In genomic region chr15:99503411-99503810, GRCh38 we compare ENCODE assay signal across 29 cellular contexts.
DNase-seq lines count a peak whose midpoint lies in the region; ATAC-seq and TF ChIP-seq lines count a peak whose summit lies in the region.
"Had no signal": no experiment of that assay in that cellular context is flagged by ENCODE, and none has a peak within 500 bp of the region (broad histone marks: within the 10 kb centered on the region; RNA-seq: fewer than 3 reads in every experiment).

No MANE protein-coding gene starts in this region.

- H3K9me3 ChIP-seq in DOHH2 (ENCODE audit: control insufficient read depth, insufficient read depth, low read length) (no peaks in the 10 kb centered on the region), adrenal gland (replicated peaks in 1 of 3) (no peaks in the 10 kb centered on the region)
- H3K9me3 ChIP-seq: lower lobe of right lung, pancreas, thoracic aorta had no signal

- H3K4me1 Mint-ChIP-seq in activated T-helper 1 cell treated with anti-CD3 and anti-CD28 coated beads, Interleukin-12 subunit alpha, Interleukin-12 subunit beta, Interleukin-2, Interleukin-4 antibody, amounts not matched to agents 30 ng/mL and 10 ng/mL and 1 ng/mL, durations not matched to agents 14 hours and 24 hours and 36 hours (ENCODE audit: low read depth): peaks cover 52% of the 10 kb centered on the region
- H3K4me1 Mint-ChIP-seq in naive B cell (peaks cover 59 to 78% (median 67%) of the 10 kb centered on the region in 3 donors), nephron progenitor cell (peaks cover 6% of the 10 kb centered on the region)
- H3K4me1 Mint-ChIP-seq: WTC11 had no signal

- no peaks in the 10 kb centered on the region for H3K9me2 ChIP-seq in DOHH2 (replicated peaks; ENCODE audit: control insufficient read depth, low read length)

- ATAC-seq in naive B cell (ENCODE audit: low read depth in 2 of 2): no peak
- ATAC-seq: lower lobe of right lung, right cardiac atrium, WTC11 had no signal

- H3K79me2 ChIP-seq in DOHH2 (ENCODE audit: control insufficient read depth, low read length): peaks cover 19% of the 10 kb centered on the region

- no peaks in the 10 kb centered on the region for H3K27me3 Mint-ChIP-seq in activated T-helper 1 cell treated with anti-CD3 and anti-CD28 coated beads, Interleukin-12 subunit alpha, Interleukin-12 subunit beta, Interleukin-2, Interleukin-4 antibody, amounts not matched to agents 30 ng/mL and 10 ng/mL and 1 ng/mL, durations not matched to agents 14 hours and 24 hours and 36 hours (ENCODE audit: insufficient read depth)
- H3K27me3 Mint-ChIP-seq in naive B cell: no peaks in the 10 kb centered on the region
- H3K27me3 Mint-ChIP-seq in nephron progenitor cell (ENCODE audit: low read depth, poor library complexity): peaks cover 9% of the 10 kb centered on the region

- H3K36me3 Mint-ChIP-seq in activated T-helper 1 cell treated with anti-CD3 and anti-CD28 coated beads, Interleukin-12 subunit alpha, Interleukin-12 subunit beta, Interleukin-2, Interleukin-4 antibody, amounts not matched to agents 30 ng/mL and 10 ng/mL and 1 ng/mL, durations not matched to agents 14 hours and 24 hours and 36 hours (ENCODE audit: low read depth): no peaks in the 10 kb centered on the region
- H3K36me3 Mint-ChIP-seq in naive B cell: no peaks in the 10 kb centered on the region
- no peaks in the 10 kb centered on the region for H3K36me3 Mint-ChIP-seq in nephron progenitor cell (ENCODE audit: low read depth)
- H3K36me3 Mint-ChIP-seq: CD4-positive, alpha-beta memory T cell; WTC11 had no signal

- peak overlapping the region; percentile 84 for H3K27ac ChIP-seq in DOHH2 (ENCODE audit: low read depth, low read length)
- no peak overlapping the region for H3K27ac ChIP-seq in adrenal gland
- H3K27ac ChIP-seq: brain microvascular endothelial cell, lower lobe of right lung, pancreas, thoracic aorta had no signal

- intact Hi-C loops in activated T-helper 1 cell treated with anti-CD3 and anti-CD28 coated beads, Interleukin-12 subunit alpha, Interleukin-12 subunit beta, Interleukin-2, Interleukin-4 antibody, amounts not matched to agents 30 ng/mL and 10 ng/mL and 1 ng/mL, durations not matched to agents 14 hours and 24 hours and 36 hours (cut with micrococcal nuclease): loop anchor here (2.0 to 5.0 kb wide), 2 partner anchors 49 to 223 kb away; no protein-coding TSS in a partner anchor
- intact Hi-C loops in adrenal gland (cut with DNase I): no loop called here

- DNase-seq in GM13977 (ENCODE audit: low spot score): peak; percentile 14
- DNase-seq in activated T-helper 1 cell treated with anti-CD3 and anti-CD28 coated beads, Interleukin-12 subunit alpha, Interleukin-12 subunit beta, Interleukin-2, Interleukin-4 antibody, amounts not matched to agents 30 ng/mL and 10 ng/mL and 1 ng/mL, durations not matched to agents 14 hours and 24 hours and 36 hours (ENCODE audit: low spot score): no peak
- no peak for DNase-seq in naive B cell
- no peak for DNase-seq in adrenal gland
- DNase-seq in epidermal melanocyte (ENCODE audit: insufficient read length, low spot score): no peak
- no peak for DNase-seq in nephron progenitor cell
- DNase-seq in activated naive CD4-positive, alpha-beta T cell treated with Interleukin-2 at 50 U/mL for 16 hours: no peak
- DNase-seq: activated CD4-positive, alpha-beta T cell treated with anti-CD3 and anti-CD28 coated beads, Interleukin-2, amount 50 U/mL, for 4 hours; activated gamma-delta T cell; brain microvascular endothelial cell; CD4-positive, alpha-beta memory T cell; effector CD4-positive, alpha-beta T cell; EL; erythroblast; H7; kidney glomerular epithelial cell; lower lobe of right lung; NCI-H1092; NCI-H1694 treated with DMSO at 0.1 percent for 48 hours; NCI-H524; pancreas; Right ventricle myocardium superior; stimulated activated CD4-positive, alpha-beta T cell treated with anti-CD3 and anti-CD28 coated beads, Interleukin-4, amount 100 ng/mL, for 4 hours; stimulated activated naive CD4-positive, alpha-beta T cell treated with Interleukin-2 at 50 U/mL for 16 hours; T-helper 9 cell had no signal

- peak overlapping the region; percentile 57 for H3K4me3 ChIP-seq in DOHH2 (ENCODE audit: low read length)
- H3K4me3 ChIP-seq in adrenal gland: no peak overlapping the region
- H3K4me3 ChIP-seq: lower lobe of right lung, pancreas, thoracic aorta had no signal

- H3K27me3 ChIP-seq in DOHH2 (ENCODE audit: control insufficient read depth, low read length): no peaks in the 10 kb centered on the region
- no peaks in the 10 kb centered on the region for H3K27me3 ChIP-seq in adrenal gland
- H3K27me3 ChIP-seq: brain microvascular endothelial cell, pancreas had no signal

- H3K27ac Mint-ChIP-seq in activated T-helper 1 cell treated with anti-CD3 and anti-CD28 coated beads, Interleukin-12 subunit alpha, Interleukin-12 subunit beta, Interleukin-2, Interleukin-4 antibody, amounts not matched to agents 30 ng/mL and 10 ng/mL and 1 ng/mL, durations not matched to agents 14 hours and 24 hours and 36 hours: no peak overlapping the region
- H3K27ac Mint-ChIP-seq in naive B cell: peak overlapping the region in 3 of 6 donors; percentile 78 to 91 (median 83)
- no peak overlapping the region for H3K27ac Mint-ChIP-seq in nephron progenitor cell
- H3K27ac Mint-ChIP-seq: WTC11 had no signal

- TF ChIP-seq POLR2A in adrenal gland (IDR thresholded peaks at IDR 0.05): no peak

- peak overlapping the region; percentile 25 for H3K4me3 Mint-ChIP-seq in activated T-helper 1 cell treated with anti-CD3 and anti-CD28 coated beads, Interleukin-12 subunit alpha, Interleukin-12 subunit beta, Interleukin-2, Interleukin-4 antibody, amounts not matched to agents 30 ng/mL and 10 ng/mL and 1 ng/mL, durations not matched to agents 14 hours and 24 hours and 36 hours
- H3K4me3 Mint-ChIP-seq in naive B cell (peak overlapping the region in 5 of 8 donors; percentile 35 to 58 (median 43)), nephron progenitor cell (no peak overlapping the region)
- H3K4me3 Mint-ChIP-seq: CD4-positive, alpha-beta memory T cell; WTC11 had no signal

- H3K4me1 ChIP-seq in DOHH2 (ENCODE audit: control insufficient read depth, low read length): peaks cover 69% of the 10 kb centered on the region
- H3K4me1 ChIP-seq in adrenal gland (replicated peaks in 1 of 2): peaks cover 13 to 18% of the 10 kb centered on the region in 2 donors

- H3K9me3 Mint-ChIP-seq in activated T-helper 1 cell treated with anti-CD3 and anti-CD28 coated beads, Interleukin-12 subunit alpha, Interleukin-12 subunit beta, Interleukin-2, Interleukin-4 antibody, amounts not matched to agents 30 ng/mL and 10 ng/mL and 1 ng/mL, durations not matched to agents 14 hours and 24 hours and 36 hours: peaks cover 2% of the 10 kb centered on the region
- no peaks in the 10 kb centered on the region for H3K9me3 Mint-ChIP-seq in naive B cell
- H3K9me3 Mint-ChIP-seq in nephron progenitor cell: peaks cover 3% of the 10 kb centered on the region

- TF ChIP-seq CTCF in DOHH2 (IDR thresholded peaks at IDR 0.05; ENCODE audit: low read depth, low read length, poor library complexity, severe bottlenecking): no peak
- TF ChIP-seq CTCF in GM13977 (IDR thresholded peaks at IDR 0.05; ENCODE audit: extremely low read depth, insufficient read depth, missing control alignments): no peak
- no peak for TF ChIP-seq CTCF in adrenal gland (IDR thresholded peaks at IDR 0.05)
- TF ChIP-seq CTCF in nephron progenitor cell (IDR thresholded peaks at IDR 0.05): no peak

- H3K36me3 ChIP-seq in DOHH2 (ENCODE audit: control insufficient read depth, low read length): peaks cover 4% of the 10 kb centered on the region; the same call in 1 of the 2 replicates
- H3K36me3 ChIP-seq in adrenal gland (replicated peaks in 1 of 2): no peaks in the 10 kb centered on the region
- H3K36me3 ChIP-seq: brain microvascular endothelial cell, lower lobe of right lung, pancreas, thoracic aorta had no signal

- in situ Hi-C loops in GM13977 (cut with MboI; ENCODE audit: low pct_unique_long_range_greater_than_20kb, low sequenced_read_pairs, unreplicated experiment): loop anchor here (10.0 kb wide), 1 partner anchor 201 kb away; no protein-coding TSS in a partner anchor

- H3K4me2 ChIP-seq in DOHH2 (ENCODE audit: low read length): peak overlapping the region; percentile 83

- H4K20me1 ChIP-seq in DOHH2 (ENCODE audit: control insufficient read depth, insufficient read depth, low read depth, low read length): no peaks in the 10 kb centered on the region

- WGBS in adrenal gland, 4 donors: 83 to 92% (median 90%) methylated on average over 10 to 11 of the region's 11 CpGs

- peaks cover 15% of the 10 kb centered on the region for H3F3A ChIP-seq in DOHH2 (ENCODE audit: control insufficient read depth, insufficient read depth)
